ENCODE assay signal across 20 cellular contexts in genomic region chr9:74551266-74551665, GRCh38. TPM values are rescaled to one million over a fixed set of nuclear protein-coding genes. Genes with fewer than 3 reads are reported as not detected.
DNase-seq lines count a peak whose midpoint lies in the region; FAIRE-seq and TF ChIP-seq lines count a peak whose summit lies in the region.
"Had no signal": no experiment of that assay in that cellular context is flagged by ENCODE, and none has a peak within 500 bp of the region (broad histone marks: within the 10 kb centered on the region; RNA-seq: fewer than 3 reads in every experiment).

No MANE protein-coding gene starts in this region.

- H3K4me3 ChIP-seq in breast epithelium = no peak overlapping the region
- no peak overlapping the region for H3K4me3 ChIP-seq in bronchial epithelial cell (ENCODE audit: low read depth, low read length)
- H3K4me3 ChIP-seq: A549 had no signal

- H3K27ac Mint-ChIP-seq in MCF 10A (ENCODE audit: low read depth, unreplicated experiment) = no peak overlapping the region
- H3K27ac Mint-ChIP-seq in chondrocyte (ENCODE audit: unreplicated experiment) = no peak overlapping the region
- H3K27ac Mint-ChIP-seq: CD4-positive, alpha-beta T cell; HFFc6 had no signal

- no peak for TF ChIP-seq CTCF in MCF 10A (IDR thresholded peaks at IDR 0.05; ENCODE audit: unreplicated experiment)
- TF ChIP-seq CTCF in breast epithelium (IDR thresholded peaks at IDR 0.05) = no peak
- TF ChIP-seq CTCF in bronchial epithelial cell (IDR thresholded peaks at IDR 0.05; ENCODE audit: insufficient read depth, low read length, severe bottlenecking) = no peak
- TF ChIP-seq CTCF in chondrocyte (IDR thresholded peaks at IDR 0.05) = no peak

- in situ Hi-C loops in SK-MEL-5 (cut with HindIII; ENCODE audit: low pct_unique_long_range_greater_than_20kb, low sequenced_read_pairs) = no loop called here

- intact Hi-C loops in MCF 10A (cut with micrococcal nuclease) (no loop called here), breast epithelium (cut with DNase I; ENCODE audit: low total_unique reads) (no loop called here)

- H3K9me3 ChIP-seq in breast epithelium = no peaks in the 10 kb centered on the region
- H3K9me3 ChIP-seq: A549, Caco-2 had no signal

- no peaks in the 10 kb centered on the region for H3K36me3 Mint-ChIP-seq in MCF 10A (ENCODE audit: insufficient read depth, unreplicated experiment)
- H3K36me3 Mint-ChIP-seq in chondrocyte (ENCODE audit: low read depth) = no peaks in the 10 kb centered on the region

- no peaks in the 10 kb centered on the region for H3K4me1 ChIP-seq in breast epithelium
- H3K4me1 ChIP-seq: A549, Caco-2 had no signal

- no peak overlapping the region for H3K27ac ChIP-seq in breast epithelium
- H3K27ac ChIP-seq: 22Rv1, A549, C4-2B had no signal

- POLR2A ChIA-PET in MCF 10A (lab: Yijun Ruan, JAX) = no interaction called here

- TF ChIP-seq POLR2A in breast epithelium (IDR thresholded peaks at IDR 0.05) (no peak), GM12892 (IDR thresholded peaks at IDR 0.05; ENCODE audit: low read depth, low read length) (no peak)

- H3K36me3 ChIP-seq in breast epithelium = no peaks in the 10 kb centered on the region
- H3K36me3 ChIP-seq in bronchial epithelial cell (ENCODE audit: control insufficient read depth, insufficient read depth, low read length) = no peaks in the 10 kb centered on the region

- FAIRE-seq in bronchial epithelial cell (lab: Jason Lieb, UNC) (no peak), GM12892 (lab: Jason Lieb, UNC) (no peak)
- FAIRE-seq: A549, D721Med had no signal

- H3K4me1 Mint-ChIP-seq in MCF 10A (ENCODE audit: insufficient read depth, unreplicated experiment) (no peaks in the 10 kb centered on the region), chondrocyte (ENCODE audit: low read depth) (no peaks in the 10 kb centered on the region)

- H3K4me3 Mint-ChIP-seq in MCF 10A (ENCODE audit: unreplicated experiment) (no peak overlapping the region), chondrocyte (ENCODE audit: unreplicated experiment) (no peak overlapping the region)
- H3K4me3 Mint-ChIP-seq: CD4-positive, alpha-beta T cell; HFFc6 had no signal

- H3K27me3 Mint-ChIP-seq in MCF 10A (ENCODE audit: insufficient read depth, unreplicated experiment) = peaks cover 58% of the 10 kb centered on the region
- peaks cover 12% of the 10 kb centered on the region for H3K27me3 Mint-ChIP-seq in chondrocyte (ENCODE audit: low read depth)
- H3K27me3 Mint-ChIP-seq: CD4-positive, alpha-beta T cell had no signal

- H3K9me3 Mint-ChIP-seq in MCF 10A (ENCODE audit: unreplicated experiment) (no peaks in the 10 kb centered on the region), chondrocyte (ENCODE audit: low read depth) (no peaks in the 10 kb centered on the region)
- H3K9me3 Mint-ChIP-seq: CD4-positive, alpha-beta T cell had no signal

- DNase-seq in MCF 10A (ENCODE audit: unreplicated experiment) (peak; percentile 4), breast epithelium (ENCODE audit: low spot score in 2 of 2) (no peak), SK-MEL-5 (ENCODE audit: low read depth, low spot score) (peak; percentile 26), bronchial epithelial cell (ENCODE audit: low read depth) (peak; percentile 66), iris pigment epithelial cell (ENCODE audit: low read depth) (peak; percentile 18), chondrocyte (ENCODE audit: low spot score) (no peak), GM12892 (ENCODE audit: insufficient read length) (no peak)
- no peak for DNase-seq in stimulated activated CD4-positive, alpha-beta T cell treated with anti-CD3 and anti-CD28 coated beads, Interleukin-1b, Interleukin-23, amount 100 ng/mL, for 48 hours
- DNase-seq: AML-193; Caco-2; CD4-positive, alpha-beta T cell; GDM1; GOT3; H7; HFFc6 had no signal

- BruUV-seq in MCF 10A (replicated peaks; lab: Mats Ljungman, UMichigan) = no TSS peak

- H3K27me3 ChIP-seq in breast epithelium (no peaks in the 10 kb centered on the region), bronchial epithelial cell (ENCODE audit: control insufficient read depth, insufficient read depth, low read length) (no peaks in the 10 kb centered on the region)

- CTCF ChIA-PET in MCF 10A (lab: Yijun Ruan, JAX) = no interaction called here

RNA-seq across cellular contexts. Expression of gene RORB, which starts 54.1 kb away (rescaled TPM):
- total RNA-seq in MCF 10A (2022) = not detected in 2 replicates
- 1 to 10 TPM in 2 of 3 donors, under 1 TPM in 1; 0.33 to 3.7 (median 1.0) TPM for total RNA-seq in breast epithelium
- not detected in 2 replicates for total RNA-seq in SK-MEL-5 (2014; rRNA removed; shearing (Covaris generic))
- polyA plus RNA-seq in SK-MEL-5 (2015; cell fraction: cytosol; rRNA removed) = 0.20 TPM in 1 of 2 replicates, not detected in the other
- polyA plus RNA-seq in SK-MEL-5 (2015; cell fraction: nucleus; rRNA removed) = not detected in 2 replicates
- total RNA-seq in bronchial epithelial cell = under 0.01 TPM in 1 of 2 replicates, not detected in the other
- not detected in 3 replicates for total RNA-seq in chondrocyte
- polyA plus RNA-seq in GM12892 (2012; ENCODE audit: missing spikeins) = 0.06 TPM
- total RNA-seq: Caco-2; CD4-positive, alpha-beta T cell; HFFc6 had no signal
- polyA plus RNA-seq: A549, BJ had no signal

Comparison
In these comparisons a context has a peak if more than half of its experiments do, and no peak if none do; other contexts are left out.
1. DNase-seq: peak in MCF 10A (single experiment), SK-MEL-5 (single experiment), bronchial epithelial cell (single experiment) and iris pigment epithelial cell (single experiment); none in breast epithelium (0 of 2), chondrocyte (single experiment), stimulated activated CD4-positive, alpha-beta T cell treated with anti-CD3 and anti-CD28 coated beads, Interleukin-1b, Interleukin-23, amount 100 ng/mL, for 48 hours (single experiment) and GM12892 (single experiment).